15 cellular contexts compared by ENCODE assay signal in genomic region chr16:12582696-12583095, GRCh38.
"Had no signal": no experiment of that assay in that cellular context is flagged by ENCODE, and none has a peak within 500 bp of the region (broad histone marks: within the 10 kb centered on the region; RNA-seq: fewer than 3 reads in every experiment).

No MANE protein-coding gene starts in this region.

- H3K4me3 Mint-ChIP-seq: mesothelial cell of epicardium, nephron, type B pancreatic cell had no signal

- H3K36me3 Mint-ChIP-seq: mesothelial cell of epicardium, type B pancreatic cell had no signal

- H3K27me3 Mint-ChIP-seq: type B pancreatic cell had no signal

- H3K27ac Mint-ChIP-seq: mesothelial cell of epicardium, nephron, type B pancreatic cell had no signal

- DNase-seq: effector memory CD4-positive, alpha-beta T cell; gastrocnemius medialis; heart right ventricle; hypothalamus; kidney glomerular epithelial cell; left lung; psoas muscle; retina; stimulated activated CD4-positive, alpha-beta T cell treated with anti-CD3 and anti-CD28 coated beads, Interleukin-12 subunit alpha, Interleukin-12 subunit beta, amount 100 ng/mL, for 4 hours; stimulated activated naive CD4-positive, alpha-beta T cell treated with Interleukin-2 at 50 U/mL for 16 hours; thyroid gland had no signal

- ATAC-seq: gastrocnemius medialis, heart right ventricle, left lung, psoas muscle, right lobe of liver had no signal

- H3K4me1 Mint-ChIP-seq: mesothelial cell of epicardium, nephron had no signal

- H3K9me3 Mint-ChIP-seq: mesothelial cell of epicardium, nephron, type B pancreatic cell had no signal
